ENCODE assay signal across 15 cellular contexts in the genomic region with DNA sequence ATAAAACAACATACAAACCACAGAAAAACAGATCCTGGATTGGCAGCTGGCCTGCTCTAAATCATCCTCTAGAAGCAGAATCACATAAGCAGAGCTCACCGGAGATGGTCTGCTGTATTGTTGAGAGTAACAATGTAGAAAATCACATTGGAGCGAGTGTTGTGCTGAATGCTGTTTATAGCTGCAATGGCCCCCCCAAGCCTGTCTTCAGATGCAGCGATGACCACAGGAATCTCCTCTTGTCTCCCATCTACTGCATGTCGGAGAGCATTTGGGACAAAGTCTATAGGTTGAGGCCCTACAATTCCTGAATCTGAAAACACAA. TPM values are rescaled to one million over a fixed set of nuclear protein-coding genes. Genes with fewer than 3 reads are reported as not detected.
DNase-seq lines count a peak whose midpoint lies in the region; ATAC-seq and TF ChIP-seq lines count a peak whose summit lies in the region.
"Had no signal": no experiment of that assay in that cellular context is flagged by ENCODE, and none has a peak within 500 bp of the region (broad histone marks: within the 10 kb centered on the region; RNA-seq: fewer than 3 reads in every experiment).

No MANE protein-coding gene starts in this region.

- peaks cover 29% of the 10 kb centered on the region for H3K36me3 ChIP-seq in MM.1S (replicated peaks; ENCODE audit: insufficient read depth, low read length)

- H3K9me3 Mint-ChIP-seq in activated CD4-positive, alpha-beta T cell treated with anti-CD3 and anti-CD28 coated beads, Interleukin-2, amount 10 ng/mL, durations not matched to agents 24 days and 14 days, result no peaks in the 10 kb centered on the region
- H3K9me3 Mint-ChIP-seq in activated naive CD8-positive, alpha-beta T cell treated with anti-CD3 and anti-CD28 coated beads for 36 hours, result no peaks in the 10 kb centered on the region
- H3K9me3 Mint-ChIP-seq in natural killer cell treated with Interleukin-12 subunit alpha and Interleukin-12 subunit beta and Interleukin-15 and Interleukin-18, amount 100 ng/mL, for 72 hours, result no peaks in the 10 kb centered on the region
- H3K9me3 Mint-ChIP-seq: T-helper 1 cell treated with Interleukin-12 subunit alpha and Interleukin-12 subunit beta and Interleukin-4 antibody, amounts not matched to agents 30 μg/mL and 1 μg/mL, for 36 hours had no signal

- H3K4me3 ChIP-seq in MM.1S (ENCODE audit: low read length), result no peak overlapping the region
- H3K4me3 ChIP-seq: prostate gland had no signal

- peak overlapping the region; percentile 10; the same call in 1 of the 2 replicates for H3K9ac ChIP-seq in MM.1S (ENCODE audit: low read length)

- intact Hi-C loops in activated CD4-positive, alpha-beta T cell treated with anti-CD3 and anti-CD28 coated beads, Interleukin-2, amount 10 ng/mL, durations not matched to agents 24 days and 14 days (cut with micrococcal nuclease), result no loop called here

- H3K27me3 ChIP-seq in MM.1S (replicated peaks; ENCODE audit: insufficient read depth, low read length), result no peaks in the 10 kb centered on the region

- H3K9me2 ChIP-seq in MM.1S (replicated peaks; ENCODE audit: insufficient read depth, low read length), result no peaks in the 10 kb centered on the region

- H3K79me2 ChIP-seq in MM.1S (ENCODE audit: low read length), result peaks cover 87% of the 10 kb centered on the region

- no peak for TF ChIP-seq CTCF in MM.1S (IDR thresholded peaks at IDR 0.05; ENCODE audit: low read length)

- H3K9me3 ChIP-seq in MM.1S (replicated peaks; ENCODE audit: insufficient read depth, low read length), result no peaks in the 10 kb centered on the region
- H3K9me3 ChIP-seq: prostate gland had no signal

- peaks cover 10% of the 10 kb centered on the region for H3K4me1 Mint-ChIP-seq in activated CD4-positive, alpha-beta T cell treated with anti-CD3 and anti-CD28 coated beads, Interleukin-2, amount 10 ng/mL, durations not matched to agents 24 days and 14 days
- peaks cover 29% of the 10 kb centered on the region for H3K4me1 Mint-ChIP-seq in activated naive CD8-positive, alpha-beta T cell treated with anti-CD3 and anti-CD28 coated beads for 36 hours
- H3K4me1 Mint-ChIP-seq in natural killer cell treated with Interleukin-12 subunit alpha and Interleukin-12 subunit beta and Interleukin-15 and Interleukin-18, amount 100 ng/mL, for 72 hours (ENCODE audit: low read depth in 2 of 2), result peaks cover 19 to 25% of the 10 kb centered on the region in 2 donors

- H2AFZ ChIP-seq in MM.1S (ENCODE audit: low read length), result no peak overlapping the region

- peaks cover 49% of the 10 kb centered on the region for H3K4me1 ChIP-seq in MM.1S (ENCODE audit: low read length)
- H3K4me1 ChIP-seq: prostate gland had no signal

- H3K27me3 Mint-ChIP-seq in activated CD4-positive, alpha-beta T cell treated with anti-CD3 and anti-CD28 coated beads, Interleukin-2, amount 10 ng/mL, durations not matched to agents 24 days and 14 days, result no peaks in the 10 kb centered on the region
- no peaks in the 10 kb centered on the region for H3K27me3 Mint-ChIP-seq in activated naive CD8-positive, alpha-beta T cell treated with anti-CD3 and anti-CD28 coated beads for 36 hours
- H3K27me3 Mint-ChIP-seq in natural killer cell treated with Interleukin-12 subunit alpha and Interleukin-12 subunit beta and Interleukin-15 and Interleukin-18, amount 100 ng/mL, for 72 hours, result no peaks in the 10 kb centered on the region

- ATAC-seq in natural killer cell treated with Interleukin-12 subunit alpha and Interleukin-12 subunit beta and Interleukin-15 and Interleukin-18, amount 100 ng/mL, for 72 hours, result no peak
- no peak for ATAC-seq in GM18870 (IDR thresholded peaks at IDR 0.05; ENCODE audit: unreplicated experiment)
- no peak for ATAC-seq in HG03280 (IDR thresholded peaks at IDR 0.05; ENCODE audit: unreplicated experiment)

- H4K20me1 ChIP-seq in MM.1S (ENCODE audit: insufficient read depth, low read length), result peaks cover 10% of the 10 kb centered on the region

- peaks cover 63% of the 10 kb centered on the region for H3F3A ChIP-seq in MM.1S (ENCODE audit: insufficient read depth, low read length)

- peaks cover 49% of the 10 kb centered on the region for H3K36me3 Mint-ChIP-seq in activated CD4-positive, alpha-beta T cell treated with anti-CD3 and anti-CD28 coated beads, Interleukin-2, amount 10 ng/mL, durations not matched to agents 24 days and 14 days (ENCODE audit: low read depth)
- H3K36me3 Mint-ChIP-seq in activated naive CD8-positive, alpha-beta T cell treated with anti-CD3 and anti-CD28 coated beads for 36 hours, result peaks cover 39% of the 10 kb centered on the region
- H3K36me3 Mint-ChIP-seq in natural killer cell treated with Interleukin-12 subunit alpha and Interleukin-12 subunit beta and Interleukin-15 and Interleukin-18, amount 100 ng/mL, for 72 hours, result peaks cover 33% of the 10 kb centered on the region

- no peak overlapping the region for H3K4me3 Mint-ChIP-seq in activated CD4-positive, alpha-beta T cell treated with anti-CD3 and anti-CD28 coated beads, Interleukin-2, amount 10 ng/mL, durations not matched to agents 24 days and 14 days
- no peak overlapping the region for H3K4me3 Mint-ChIP-seq in activated naive CD8-positive, alpha-beta T cell treated with anti-CD3 and anti-CD28 coated beads for 36 hours
- peak overlapping the region; percentile 6 for H3K4me3 Mint-ChIP-seq in natural killer cell treated with Interleukin-12 subunit alpha and Interleukin-12 subunit beta and Interleukin-15 and Interleukin-18, amount 100 ng/mL, for 72 hours
- H3K4me3 Mint-ChIP-seq: T-helper 1 cell treated with Interleukin-12 subunit alpha and Interleukin-12 subunit beta and Interleukin-4 antibody, amounts not matched to agents 30 μg/mL and 1 μg/mL, for 36 hours had no signal

- peak overlapping the region; percentile 62; the same call in 1 of the 2 replicates for H3K27ac ChIP-seq in MM.1S (ENCODE audit: low read length)
- H3K27ac ChIP-seq: prostate gland had no signal

- H3K4me2 ChIP-seq in MM.1S (ENCODE audit: low read depth, low read length), result peak overlapping the region; percentile 38; the same call in 1 of the 2 replicates

- H3K27ac Mint-ChIP-seq in activated CD4-positive, alpha-beta T cell treated with anti-CD3 and anti-CD28 coated beads, Interleukin-2, amount 10 ng/mL, durations not matched to agents 24 days and 14 days, result peak overlapping the region; percentile 60
- H3K27ac Mint-ChIP-seq in activated naive CD8-positive, alpha-beta T cell treated with anti-CD3 and anti-CD28 coated beads for 36 hours, result peak overlapping the region; percentile 23
- H3K27ac Mint-ChIP-seq in natural killer cell treated with Interleukin-12 subunit alpha and Interleukin-12 subunit beta and Interleukin-15 and Interleukin-18, amount 100 ng/mL, for 72 hours, result peak overlapping the region; percentile 72 to 81
- H3K27ac Mint-ChIP-seq: T-helper 1 cell treated with Interleukin-12 subunit alpha and Interleukin-12 subunit beta and Interleukin-4 antibody, amounts not matched to agents 30 μg/mL and 1 μg/mL, for 36 hours had no signal

- DNase-seq in activated CD4-positive, alpha-beta T cell treated with anti-CD3 and anti-CD28 coated beads, Interleukin-2, amount 10 ng/mL, durations not matched to agents 24 days and 14 days, result no peak
- DNase-seq in activated CD4-positive, alpha-beta T cell treated with anti-CD3 and anti-CD28 coated beads for 4 hours, result no peak
- no peak for DNase-seq in MM.1S
- no peak for DNase-seq in activated naive CD8-positive, alpha-beta T cell treated with anti-CD3 and anti-CD28 coated beads for 36 hours
- no peak for DNase-seq in natural killer cell treated with Interleukin-12 subunit alpha and Interleukin-12 subunit beta and Interleukin-15 and Interleukin-18, amount 100 ng/mL, for 72 hours (ENCODE audit: low spot score)
- no peak for DNase-seq in NCI-H2081 treated with DMSO at 0.1 percent for 48 hours (lab: John Stamatoyannopoulos, UW)
- DNase-seq: activated naive CD4-positive, alpha-beta T cell treated with Interleukin-2 at 50 U/mL for 16 hours; NCI-H1930; NCI-H524 treated with DMSO at 0.1 percent for 48 hours; RPMI8226; stimulated activated CD4-positive, alpha-beta T cell treated with anti-CD3 and anti-CD28 coated beads, Interleukin-15, amount 100 ng/mL, for 24 hours had no signal

RNA-seq across cellular contexts. Expression of a gene that starts 8.0 kb away (rescaled TPM):
- total RNA-seq in activated CD4-positive, alpha-beta T cell treated with anti-CD3 and anti-CD28 coated beads, Interleukin-2, amount 10 ng/mL, durations not matched to agents 24 days and 14 days, result 38.7 and 39.0 TPM in 2 replicates
- total RNA-seq in activated naive CD8-positive, alpha-beta T cell treated with anti-CD3 and anti-CD28 coated beads for 36 hours, result 10 to 100 TPM; 29.5 to 30.3 TPM
- total RNA-seq in natural killer cell treated with Interleukin-12 subunit alpha and Interleukin-12 subunit beta and Interleukin-15 and Interleukin-18, amount 100 ng/mL, for 72 hours, result 10 to 100 TPM; 32.4 to 41.1 TPM

RNA-seq across cellular contexts. Expression of a gene that starts 8.3 kb away (rescaled TPM):
- total RNA-seq in activated CD4-positive, alpha-beta T cell treated with anti-CD3 and anti-CD28 coated beads, Interleukin-2, amount 10 ng/mL, durations not matched to agents 24 days and 14 days, result 134 and 135 TPM in 2 replicates
- 100 to 1,000 TPM; 129 to 137 TPM for total RNA-seq in activated naive CD8-positive, alpha-beta T cell treated with anti-CD3 and anti-CD28 coated beads for 36 hours
- total RNA-seq in natural killer cell treated with Interleukin-12 subunit alpha and Interleukin-12 subunit beta and Interleukin-15 and Interleukin-18, amount 100 ng/mL, for 72 hours, result 10 to 100 TPM; 74.4 to 92.4 TPM

RNA-seq across cellular contexts. Expression of a gene that starts 11.8 kb away (rescaled TPM):
- total RNA-seq in activated CD4-positive, alpha-beta T cell treated with anti-CD3 and anti-CD28 coated beads, Interleukin-2, amount 10 ng/mL, durations not matched to agents 24 days and 14 days, result 254 and 267 TPM in 2 replicates
- 100 to 1,000 TPM; 245 to 246 TPM for total RNA-seq in activated naive CD8-positive, alpha-beta T cell treated with anti-CD3 and anti-CD28 coated beads for 36 hours
- total RNA-seq in natural killer cell treated with Interleukin-12 subunit alpha and Interleukin-12 subunit beta and Interleukin-15 and Interleukin-18, amount 100 ng/mL, for 72 hours, result 100 to 1,000 TPM; 153 to 225 TPM

RNA-seq across cellular contexts. Expression of a gene that starts 11.9 kb away (rescaled TPM):
- total RNA-seq in activated CD4-positive, alpha-beta T cell treated with anti-CD3 and anti-CD28 coated beads, Interleukin-2, amount 10 ng/mL, durations not matched to agents 24 days and 14 days, result 65.7 and 67.8 TPM in 2 replicates
- 10 to 100 TPM; 61.5 to 62.1 TPM for total RNA-seq in activated naive CD8-positive, alpha-beta T cell treated with anti-CD3 and anti-CD28 coated beads for 36 hours
- total RNA-seq in natural killer cell treated with Interleukin-12 subunit alpha and Interleukin-12 subunit beta and Interleukin-15 and Interleukin-18, amount 100 ng/mL, for 72 hours, result 10 to 100 TPM; 85.3 to 95.4 TPM

Comparison
In these comparisons a context has a peak if more than half of its experiments do, and no peak if none do; other contexts are left out.
1. H3K27ac Mint-ChIP-seq: peak in every context shown above with its lines; median percentile 76 in natural killer cell treated with Interleukin-12 subunit alpha and Interleukin-12 subunit beta and Interleukin-15 and Interleukin-18, amount 100 ng/mL, for 72 hours; 60 in activated CD4-positive, alpha-beta T cell treated with anti-CD3 and anti-CD28 coated beads, Interleukin-2, amount 10 ng/mL, durations not matched to agents 24 days and 14 days; 23 in activated naive CD8-positive, alpha-beta T cell treated with anti-CD3 and anti-CD28 coated beads for 36 hours.